Comparison of ENCODE assay signal across 1 cellular context in genomic region chr1:171742577-171742922, GRCh38.
TF ChIP-seq lines count a peak whose summit lies in the region.

No MANE protein-coding gene starts in this region.

TF ChIP-seq in GM23338, 12 proteins besides CTCF, POLR2A, EP300 and RAD21 (continued from another document):
- TF ChIP-seq REST (IDR thresholded peaks at IDR 0.05; ENCODE audit: unreplicated experiment), result no peak
- no peak for TF ChIP-seq POLR2AphosphoS5 (IDR thresholded peaks at IDR 0.05; ENCODE audit: low read depth)
- no peak for TF ChIP-seq NANOG (IDR thresholded peaks at IDR 0.05; ENCODE audit: borderline replicate concordance)
